ENCODE assay signal across 15 cellular contexts in the genomic region with DNA sequence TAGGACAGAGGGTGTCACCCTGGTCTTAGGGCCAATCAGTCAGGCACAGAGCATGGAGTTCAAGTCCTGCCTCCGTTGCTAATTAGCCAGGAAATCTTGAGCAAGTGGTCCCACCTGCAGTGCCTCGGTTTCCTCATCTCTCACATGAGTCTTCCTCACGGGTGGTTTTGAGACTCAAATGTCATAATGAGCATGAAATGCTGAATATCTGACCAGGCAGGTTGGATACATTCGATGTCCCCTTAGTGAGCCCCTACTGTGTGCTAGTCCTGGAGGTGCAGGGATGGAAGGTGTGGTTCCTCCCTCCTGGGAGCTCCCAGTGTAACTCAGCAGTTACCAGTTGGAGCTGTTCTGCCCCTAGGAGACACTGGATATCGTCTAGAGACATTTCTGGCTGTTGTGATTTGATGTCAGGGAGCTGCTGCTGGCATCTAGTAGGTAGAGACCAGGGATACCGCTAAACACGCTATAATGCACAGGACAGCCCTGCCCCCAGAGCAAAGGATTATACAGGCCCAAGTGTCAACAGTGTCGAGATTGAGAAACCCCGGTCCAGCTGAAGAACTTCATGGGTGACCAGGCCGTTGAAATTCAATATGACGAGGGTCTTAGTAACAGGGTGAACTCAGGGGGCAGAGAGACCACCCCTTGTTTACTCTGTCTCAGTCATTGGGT.
DNase-seq lines count a peak whose midpoint lies in the region; ATAC-seq, FAIRE-seq and TF ChIP-seq lines count a peak whose summit lies in the region.
"Had no signal": no experiment of that assay in that cellular context is flagged by ENCODE, and none has a peak within 500 bp of the region (broad histone marks: within the 10 kb centered on the region; RNA-seq: fewer than 3 reads in every experiment).

No MANE protein-coding gene starts in this region.

- H3K9me3 ChIP-seq in RWPE2 (ENCODE audit: severe bottlenecking) (no peaks in the 10 kb centered on the region), mucosa of rectum (ENCODE audit: control insufficient read depth in 2 of 2, low read length in 2 of 2) (no peaks in the 10 kb centered on the region), thoracic aorta (no peaks in the 10 kb centered on the region)
- H3K9me3 ChIP-seq: BLaER1 had no signal

- TF ChIP-seq POLR2A in GM12891 (IDR thresholded peaks at IDR 0.05; ENCODE audit: low read depth, low read length) = no peak

- H3K27me3 ChIP-seq in RWPE2 (ENCODE audit: insufficient read depth, poor library complexity, severe bottlenecking) (no peaks in the 10 kb centered on the region), mucosa of rectum (ENCODE audit: control insufficient read depth in 2 of 2, insufficient read depth in 2 of 2, low read length in 2 of 2) (no peaks in the 10 kb centered on the region), thoracic aorta (replicated peaks; ENCODE audit: insufficient read depth) (no peaks in the 10 kb centered on the region)
- H3K27me3 ChIP-seq: BLaER1 had no signal

- H3K9ac ChIP-seq in mucosa of rectum (ENCODE audit: low read depth in 1 of 2, low read length in 2 of 2) = peak overlapping the region in 1 of 2 donors; percentile 8
- H3K9ac ChIP-seq: BLaER1 had no signal

- H3K4me3 ChIP-seq in RWPE2 (ENCODE audit: severe bottlenecking) = no peak overlapping the region
- H3K4me3 ChIP-seq in coronary artery = no peak overlapping the region
- no peak overlapping the region for H3K4me3 ChIP-seq in mucosa of rectum (ENCODE audit: low read length in 2 of 2)
- H3K4me3 ChIP-seq in thoracic aorta = no peak overlapping the region
- H3K4me3 ChIP-seq: BLaER1 had no signal

- peak overlapping the region; percentile 97 for H3K27ac ChIP-seq in RWPE2 (ENCODE audit: poor library complexity, severe bottlenecking)
- H3K27ac ChIP-seq in coronary artery = peak overlapping the region; percentile 76 to 86
- H3K27ac ChIP-seq in mucosa of rectum (ENCODE audit: low read depth in 2 of 2, low read length in 2 of 2) = peak overlapping the region; percentile 69 to 82
- peak overlapping the region; percentile 95 for H3K27ac ChIP-seq in thoracic aorta
- H3K27ac ChIP-seq: BLaER1 had no signal

- H3K4me1 ChIP-seq in RWPE2 (ENCODE audit: insufficient read depth, poor library complexity, severe bottlenecking) = peaks cover 22% of the 10 kb centered on the region
- peaks cover 0 to 12% of the 10 kb centered on the region in 2 donors for H3K4me1 ChIP-seq in mucosa of rectum (ENCODE audit: control insufficient read depth in 2 of 2, insufficient read depth in 2 of 2, low read length in 2 of 2)
- peaks cover 8 to 40% of the 10 kb centered on the region in 2 donors for H3K4me1 ChIP-seq in thoracic aorta (ENCODE audit: control insufficient read depth in 1 of 2, low read depth in 2 of 2)
- H3K4me1 ChIP-seq: BLaER1 had no signal

- TF ChIP-seq CTCF in RWPE2 (IDR thresholded peaks at IDR 0.05; ENCODE audit: poor library complexity, severe bottlenecking) = no peak
- TF ChIP-seq CTCF in coronary artery (IDR thresholded peaks at IDR 0.05) = no peak
- TF ChIP-seq CTCF in thoracic aorta (IDR thresholded peaks at IDR 0.05) = no peak

- H3K36me3 ChIP-seq in RWPE2 (ENCODE audit: low read depth) (no peaks in the 10 kb centered on the region), mucosa of rectum (ENCODE audit: control insufficient read depth in 2 of 2, insufficient read depth in 2 of 2, low read length in 2 of 2) (no peaks in the 10 kb centered on the region), thoracic aorta (no peaks in the 10 kb centered on the region)
- H3K36me3 ChIP-seq: BLaER1 had no signal

- DNase-seq in RWPE2 (ENCODE audit: low spot score) = no peak
- DNase-seq in coronary artery (ENCODE audit: low spot score) = no peak
- no peak for DNase-seq in thoracic aorta (ENCODE audit: low spot score)
- DNase-seq in GM12891 (ENCODE audit: insufficient read length, low spot score) = no peak
- DNase-seq: kidney glomerular epithelial cell; NCI-H1092; stimulated activated CD4-positive, alpha-beta T cell treated with anti-CD3 and anti-CD28 coated beads, Interleukin-4, amount 100 ng/mL, for 4 hours had no signal

- no peak for FAIRE-seq in GM12891 (lab: Jason Lieb, UNC)
- FAIRE-seq: colon, endothelial cell of umbilical vein, H1 had no signal

- ATAC-seq in RWPE2 (ENCODE audit: low read depth) (no peak), thoracic aorta (ENCODE audit: insufficient number of reproducible peaks, low FRiP score, low read depth) (no peak), HG03108 (IDR thresholded peaks at IDR 0.05; ENCODE audit: unreplicated experiment) (no peak), GM19395 (IDR thresholded peaks at IDR 0.05; ENCODE audit: unreplicated experiment) (no peak), HG03354 (IDR thresholded peaks at IDR 0.05; ENCODE audit: poor library complexity, severe bottlenecking, unreplicated experiment) (no peak)

TF ChIP-seq in GM12891, 5 proteins besides CTCF, POLR2A, EP300 and RAD21:
- no peak for TF ChIP-seq POU2F2 (IDR thresholded peaks at IDR 0.05; ENCODE audit: low read depth, low read length)
- TF ChIP-seq PAX5 (IDR thresholded peaks at IDR 0.05; ENCODE audit: insufficient read depth, low read length, severe bottlenecking) = no peak
- no peak for TF ChIP-seq SPI1 (IDR thresholded peaks at IDR 0.05; ENCODE audit: low read depth, low read length)
- no peak for TF ChIP-seq TAF1 (IDR thresholded peaks at IDR 0.05; ENCODE audit: low read depth, low read length)
- TF ChIP-seq POLR2AphosphoS5 (IDR thresholded peaks at IDR 0.05; ENCODE audit: low read depth, low read length) = no peak
